8 cellular contexts compared by ENCODE assay signal in the genomic region with DNA sequence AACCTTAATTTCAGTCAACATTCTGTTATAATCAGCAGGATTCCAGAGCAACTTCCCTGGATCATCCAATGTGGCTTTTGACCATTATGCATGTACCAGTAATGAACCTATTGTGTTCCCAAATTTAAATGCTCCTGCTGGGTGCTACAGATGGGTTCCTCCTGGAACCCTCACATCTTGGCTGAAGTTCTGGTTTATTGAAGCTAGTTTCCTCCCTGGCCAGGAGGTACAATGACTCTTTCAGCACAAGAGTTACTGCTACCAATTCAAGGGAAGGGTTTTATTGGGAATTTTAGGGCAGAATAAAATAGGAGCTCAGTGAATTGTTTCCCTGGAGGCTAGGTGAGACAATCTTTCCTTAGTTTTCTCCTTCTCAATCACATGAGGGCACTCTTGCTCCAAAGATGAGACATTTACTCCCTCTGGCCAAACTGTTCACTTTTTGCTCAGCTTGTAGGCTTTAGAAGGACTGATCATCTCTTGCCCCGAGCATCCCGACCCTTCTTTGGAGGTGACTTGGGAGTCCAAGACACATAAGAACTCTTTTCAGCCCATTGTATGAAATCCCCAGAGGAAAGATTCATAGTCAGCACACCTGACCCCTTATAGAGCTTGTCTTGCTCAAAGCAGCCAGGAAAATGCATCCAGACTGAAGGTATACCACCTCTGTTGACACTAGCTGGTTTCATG. TPM values are rescaled to one million over a fixed set of nuclear protein-coding genes. Genes with fewer than 3 reads are reported as not detected.
DNase-seq lines count a peak whose midpoint lies in the region; ATAC-seq, FAIRE-seq and TF ChIP-seq lines count a peak whose summit lies in the region.

No MANE protein-coding gene starts in this region.

- no peak for ATAC-seq in HG03565 (IDR thresholded peaks at IDR 0.05; ENCODE audit: unreplicated experiment)
- no peak for ATAC-seq in HG02938 (IDR thresholded peaks at IDR 0.05; ENCODE audit: unreplicated experiment)

- no peak overlapping the region for H3K4me3 Mint-ChIP-seq in nephron progenitor cell

- TF ChIP-seq CTCF in nephron progenitor cell (IDR thresholded peaks at IDR 0.05), result peak; percentile 45

- DNase-seq in DMS53 (lab: John Stamatoyannopoulos, UW), result peak; percentile 74
- peak; percentile 25 for DNase-seq in HTR-8/SVneo (ENCODE audit: insufficient read length, low spot score)
- peak; percentile 33 for DNase-seq in NOMO-1 treated with DMSO at 0.1 percent for 48 hours (lab: John Stamatoyannopoulos, UW; ENCODE audit: unreplicated experiment)
- DNase-seq in dermis microvascular lymphatic vessel endothelial cell (ENCODE audit: low read depth in 2 of 2), result peak; percentile 50 to 72
- no peak for DNase-seq in nephron progenitor cell
- DNase-seq in germinal center (ENCODE audit: low spot score), result no peak

- no peaks in the 10 kb centered on the region for H3K9me3 Mint-ChIP-seq in nephron progenitor cell

- no peak for FAIRE-seq in HTR-8/SVneo (lab: Jason Lieb, UNC)

- H3K36me3 Mint-ChIP-seq in nephron progenitor cell (ENCODE audit: low read depth), result no peaks in the 10 kb centered on the region

- H3K27me3 Mint-ChIP-seq in nephron progenitor cell (ENCODE audit: low read depth, poor library complexity), result peaks cover 3% of the 10 kb centered on the region

- no peak overlapping the region for H3K27ac Mint-ChIP-seq in nephron progenitor cell

- no peaks in the 10 kb centered on the region for H3K4me1 Mint-ChIP-seq in nephron progenitor cell

RNA-seq across cellular contexts. Expression of a gene that starts 8.8 kb away (rescaled TPM):
- total RNA-seq in dermis microvascular lymphatic vessel endothelial cell, result 14.1 and 21.0 TPM in 2 replicates

Comparison
In these comparisons a context has a peak if more than half of its experiments do, and no peak if none do; other contexts are left out.
1. DNase-seq: peak in DMS53 (single experiment), HTR-8/SVneo (single experiment), NOMO-1 treated with DMSO at 0.1 percent for 48 hours (single experiment) and dermis microvascular lymphatic vessel endothelial cell (2 of 2); none in nephron progenitor cell (single experiment) and germinal center (single experiment).